ENCODE assay signal across 8 cellular contexts in genomic region chr2:105397025-105397722, GRCh38. TPM values are rescaled to one million over a fixed set of nuclear protein-coding genes. Genes with fewer than 3 reads are reported as not detected.
A peak's percentile ranks its signal among the peaks of the same experiment; 100 is the strongest.
DNase-seq lines count a peak whose midpoint lies in the region; ATAC-seq and TF ChIP-seq lines count a peak whose summit lies in the region.
"Had no signal": no experiment of that assay in that cellular context is flagged by ENCODE, and none has a peak within 500 bp of the region (broad histone marks: within the 10 kb centered on the region; RNA-seq: fewer than 3 reads in every experiment).

No MANE protein-coding gene starts in this region.

- no peaks in the 10 kb centered on the region for H3K27me3 ChIP-seq in skeletal muscle tissue (ENCODE audit: control insufficient read depth in 3 of 3, insufficient read depth in 3 of 3, low read length in 3 of 3)

- peaks cover 27 to 49% (median 36%) of the 10 kb centered on the region in 3 donors for H3K4me1 ChIP-seq in skeletal muscle tissue (ENCODE audit: control insufficient read depth in 3 of 3, insufficient read depth in 3 of 3, low read length in 3 of 3)

- no peak for ATAC-seq in HG03442 (IDR thresholded peaks at IDR 0.05; ENCODE audit: unreplicated experiment)

- TF ChIP-seq CTCF in HFF-Myc (IDR thresholded peaks at IDR 0.05; ENCODE audit: low read depth, low read length, missing control alignments) (no peak), fibroblast of the aortic adventitia (IDR thresholded peaks at IDR 0.05; ENCODE audit: insufficient read depth, low read length) (no peak)

- peak overlapping the region; percentile 91 for H3K4me3 ChIP-seq in HFF-Myc (replicated peaks; ENCODE audit: low read depth, low read length)
- H3K4me3 ChIP-seq in fibroblast of the aortic adventitia (ENCODE audit: low read depth, low read length) = peak overlapping the region; percentile 99
- H3K4me3 ChIP-seq in skeletal muscle tissue (ENCODE audit: low read length in 3 of 3) = peak overlapping the region; percentile 60 to 95 (median 66)

- in situ Hi-C loops in SK-MEL-5 (cut with HindIII; ENCODE audit: low pct_unique_long_range_greater_than_20kb, low sequenced_read_pairs) = no loop called here

- peak overlapping the region; percentile 95 for H3K27ac ChIP-seq in skeletal muscle tissue (ENCODE audit: low read depth, low read length)

- peaks cover 0 to 11% (median 6%) of the 10 kb centered on the region in 3 donors for H3K36me3 ChIP-seq in skeletal muscle tissue (ENCODE audit: control insufficient read depth in 3 of 3, insufficient read depth in 3 of 3, low read length in 3 of 3)

- peak overlapping the region; percentile 65 to 70 (median 68) for H3K9ac ChIP-seq in skeletal muscle tissue (ENCODE audit: low read depth in 1 of 3, low read length in 3 of 3)

- DNase-seq in HFF-Myc (ENCODE audit: extremely low read depth, low read depth) = no peak
- peak; percentile 36 for DNase-seq in SK-MEL-5 (ENCODE audit: low read depth, low spot score)
- DNase-seq in fibroblast of the aortic adventitia (ENCODE audit: low read depth) = peak; percentile 65
- no peak for DNase-seq in NCI-H524 (lab: John Stamatoyannopoulos, UW)
- no peak for DNase-seq in COR-L47 (lab: John Stamatoyannopoulos, UW)
- DNase-seq: midbrain had no signal

- H3K9me3 ChIP-seq in skeletal muscle tissue (ENCODE audit: control insufficient read depth in 3 of 3, low read length in 3 of 3) = no peaks in the 10 kb centered on the region

RNA-seq across cellular contexts. Expression of gene FHL2, which starts 1.7 kb away (rescaled TPM):
- total RNA-seq in SK-MEL-5 (2014; rRNA removed; shearing (Covaris generic)) = 36.5 and 40.7 TPM in 2 replicates
- polyA plus RNA-seq in SK-MEL-5 (2015; cell fraction: cytosol; rRNA removed) = 50.8 and 51.8 TPM in 2 replicates
- polyA plus RNA-seq in SK-MEL-5 (2015; cell fraction: nucleus; rRNA removed) = 17.6 and 22.1 TPM in 2 replicates
- total RNA-seq in fibroblast of the aortic adventitia (ENCODE audit: low replicate concordance) (92.4 and 267 TPM in 2 replicates), skeletal muscle tissue (66.3 TPM)

RNA-seq across cellular contexts. Expression of gene C2orf49, which starts 59.8 kb away (rescaled TPM):
- total RNA-seq in SK-MEL-5 (2014; rRNA removed; shearing (Covaris generic)) = 19.1 and 20.4 TPM in 2 replicates
- 14.8 and 15.5 TPM in 2 replicates for polyA plus RNA-seq in SK-MEL-5 (2015; cell fraction: cytosol; rRNA removed)
- 14.2 and 17.6 TPM in 2 replicates for polyA plus RNA-seq in SK-MEL-5 (2015; cell fraction: nucleus; rRNA removed)
- total RNA-seq in fibroblast of the aortic adventitia (ENCODE audit: low replicate concordance) (20.0 and 20.1 TPM in 2 replicates), skeletal muscle tissue (13.0 TPM)

Comparison
In these comparisons a context has a peak if more than half of its experiments do, and no peak if none do; other contexts are left out.
1. DNase-seq: peak in SK-MEL-5 (single experiment) and fibroblast of the aortic adventitia (single experiment); none in HFF-Myc (single experiment), NCI-H524 (0 of 2) and COR-L47 (single experiment).
2. Peak in every context shown above with its lines, with median percentiles within 50 percentile points of each other: H3K4me3 ChIP-seq.